In the genomic region with DNA sequence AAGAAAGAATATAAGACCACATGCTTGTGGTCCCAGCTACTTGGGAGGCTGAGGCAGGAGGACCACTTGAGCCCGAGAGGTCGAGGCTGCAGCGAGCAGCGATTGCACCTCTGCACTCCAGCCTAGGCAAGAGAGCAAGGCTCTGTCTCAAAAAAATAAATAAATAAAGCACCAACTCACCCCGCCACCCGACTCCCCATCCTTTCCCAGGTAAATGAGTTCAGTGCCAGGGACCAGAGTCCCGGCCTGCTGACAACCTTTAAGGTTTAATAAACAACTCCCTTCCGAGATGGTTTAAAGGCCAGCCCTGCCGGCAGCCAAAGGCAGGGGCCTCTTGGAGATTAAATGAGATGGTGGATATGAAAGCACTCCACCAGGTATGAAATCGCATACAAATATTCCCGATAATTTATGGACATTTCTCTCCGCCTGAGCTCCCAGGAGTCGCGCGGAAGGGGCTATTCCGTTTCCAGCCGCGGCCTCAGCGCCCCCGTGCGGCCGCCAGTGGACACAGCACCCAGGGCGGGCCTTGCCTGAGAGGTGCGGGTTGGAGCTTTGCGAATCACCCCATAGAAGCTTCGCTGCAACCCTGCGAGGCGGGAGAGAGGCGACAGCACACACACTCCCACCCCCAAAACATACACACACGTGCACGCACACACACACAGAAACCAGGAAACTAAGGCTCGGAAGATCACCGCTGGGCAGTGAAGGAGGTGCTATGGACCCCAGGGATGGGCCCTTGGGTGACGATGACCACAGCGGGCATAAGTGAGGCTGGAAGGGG, we compare ENCODE assay signal across 7 cellular contexts. TPM values are rescaled to one million over a fixed set of nuclear protein-coding genes. Genes with fewer than 3 reads are reported as not detected.
A peak's percentile ranks its signal among the peaks of the same experiment; 100 is the strongest.
DNase-seq lines count a peak whose midpoint lies in the region; ATAC-seq, FAIRE-seq and TF ChIP-seq lines count a peak whose summit lies in the region.

No MANE protein-coding gene starts in this region.

- WGBS in mammary epithelial cell (ENCODE audit: low coverage, missing lambda C conversion rate) = 59% methylated on average over 15 of the region's 35 CpGs

- POLR2A ChIA-PET in activated B cell treated with CpG ODN at 0.5 μM for 24 hours (lab: Charles Lee) = no interaction called here

- H3K27ac Mint-ChIP-seq in activated B cell treated with CpG ODN at 0.5 μM for 24 hours = no peak overlapping the region

- H3K27ac ChIP-seq in mammary epithelial cell (ENCODE audit: insufficient read depth, low read depth, low read length) (no peak overlapping the region), kidney (ENCODE audit: low read depth in 2 of 2, low read length in 2 of 2) (no peak overlapping the region)

- CTCF ChIA-PET in activated B cell treated with CpG ODN at 0.5 μM for 24 hours (lab: Charles Lee) (interaction anchor here (0.6 to 1.5 kb wide), 5 partner anchors 8 to 770 kb away, joined by 3 to 4 read pairs (median 3); no protein-coding TSS in a partner anchor), mammary epithelial cell (lab: Charles Lee; ENCODE audit: low non-redundant PET) (interaction anchor here (1.4 kb wide), 1 partner anchor 110 kb away, joined by 4 read pairs; no protein-coding TSS in a partner anchor)

- TF ChIP-seq CTCF in activated B cell treated with CpG ODN at 0.5 μM for 24 hours (IDR thresholded peaks at IDR 0.05) = peak; percentile 78
- peak; percentile 77 to 87 for TF ChIP-seq CTCF in mammary epithelial cell (conservative IDR thresholded peaks at IDR 0.05 in 1 of 2, IDR thresholded peaks at IDR 0.05 in 1 of 2; ENCODE audit: extremely low read depth in 1 of 2, insufficient read depth in 1 of 2, low read depth in 1 of 2, low read length in 2 of 2)
- TF ChIP-seq CTCF in kidney (IDR thresholded peaks at IDR 0.05; ENCODE audit: borderline replicate concordance, extremely low read depth, insufficient read depth) = peak; percentile 84

- no peak overlapping the region for H3K4me2 ChIP-seq in mammary epithelial cell (ENCODE audit: insufficient read depth, low read depth, low read length)

- intact Hi-C loops in activated B cell treated with CpG ODN at 0.5 μM for 24 hours (cut with micrococcal nuclease) = loop anchor here (5.0 to 10.0 kb wide), 3 partner anchors 555 to 1007 kb away; a partner anchor contains a TSS
- intact Hi-C loops in mammary epithelial cell (cut with micrococcal nuclease) = loop anchor here (10.0 kb wide), 1 partner anchor 575 kb away; a partner anchor contains a TSS
- intact Hi-C loops in kidney (cut with DNase I) = no loop called here

- in situ Hi-C loops in mammary epithelial cell (cut with MboI; ENCODE audit: low sequenced_read_pairs in 2 of 2) = loop anchor here in 1 of 2 donors (25.0 kb wide), 1 partner anchor 762 kb away; no protein-coding TSS in a partner anchor

- peak; percentile 32 for DNase-seq in NCI-H1092 treated with DMSO at 0.1 percent for 48 hours (lab: John Stamatoyannopoulos, UW)
- peak; percentile 52 for DNase-seq in activated B cell treated with CpG ODN at 0.5 μM for 24 hours
- peak; percentile 20 for DNase-seq in mammary epithelial cell
- peak; percentile 84 for DNase-seq in kidney
- DNase-seq in stimulated activated CD4-positive, alpha-beta T cell treated with anti-CD3 and anti-CD28 coated beads, Interleukin-4, amount 100 ng/mL, for 1 hour = peak; percentile 67

- ATAC-seq in GM18498 (IDR thresholded peaks at IDR 0.05; ENCODE audit: unreplicated experiment) = peak; percentile 37
- ATAC-seq in activated B cell treated with CpG ODN at 0.5 μM for 24 hours (ENCODE audit: low read depth) = peak; percentile 32
- no peak for ATAC-seq in HG02884 (IDR thresholded peaks at IDR 0.05; ENCODE audit: unreplicated experiment)

- no peaks in the 10 kb centered on the region for H3K9me3 Mint-ChIP-seq in activated B cell treated with CpG ODN at 0.5 μM for 24 hours

- peak overlapping the region; percentile 47 for H3K4me3 Mint-ChIP-seq in activated B cell treated with CpG ODN at 0.5 μM for 24 hours

- H3K79me2 ChIP-seq in mammary epithelial cell (ENCODE audit: insufficient read depth, low read length) = peaks cover 10% of the 10 kb centered on the region

- H3K4me3 ChIP-seq in mammary epithelial cell (replicated peaks in 1 of 3; ENCODE audit: insufficient read depth in 1 of 3, low read depth in 2 of 3, low read length in 3 of 3) (no peak overlapping the region), kidney (ENCODE audit: low read length in 2 of 2) (peak overlapping the region in 1 of 2 donors; percentile 45)

- H3K27me3 Mint-ChIP-seq in activated B cell treated with CpG ODN at 0.5 μM for 24 hours = peaks cover 41% of the 10 kb centered on the region

- H3K9me3 ChIP-seq in mammary epithelial cell (replicated peaks; ENCODE audit: insufficient read depth, low read length) = no peaks in the 10 kb centered on the region
- no peaks in the 10 kb centered on the region for H3K9me3 ChIP-seq in kidney (ENCODE audit: control insufficient read depth in 1 of 2, low read length in 2 of 2)

- H3K36me3 ChIP-seq in mammary epithelial cell (ENCODE audit: insufficient read depth, low read length) = no peaks in the 10 kb centered on the region
- H3K36me3 ChIP-seq in kidney (ENCODE audit: control insufficient read depth in 1 of 2, insufficient read depth in 2 of 2, low read length in 2 of 2) = no peaks in the 10 kb centered on the region

- peaks cover 8% of the 10 kb centered on the region for H3K27me3 ChIP-seq in mammary epithelial cell (ENCODE audit: insufficient read depth, low read length)

- H4K20me1 ChIP-seq in mammary epithelial cell (ENCODE audit: insufficient read depth, low read length) = no peaks in the 10 kb centered on the region

- H3K9ac ChIP-seq in mammary epithelial cell (ENCODE audit: insufficient read depth, low read length) (no peak overlapping the region), kidney (ENCODE audit: low read length in 2 of 2) (no peak overlapping the region)

- peaks cover 16% of the 10 kb centered on the region for H3K4me1 Mint-ChIP-seq in activated B cell treated with CpG ODN at 0.5 μM for 24 hours

- no peak overlapping the region for H2AFZ ChIP-seq in mammary epithelial cell (ENCODE audit: low read depth, low read length)

- no peak for FAIRE-seq in kidney (lab: Jason Lieb, UNC)

- no TSS peak for BruUV-seq in mammary epithelial cell (replicated peaks; lab: Mats Ljungman, UMichigan)

- peaks cover 4% of the 10 kb centered on the region for H3K36me3 Mint-ChIP-seq in activated B cell treated with CpG ODN at 0.5 μM for 24 hours (ENCODE audit: low read depth)

- H3K4me1 ChIP-seq in mammary epithelial cell (ENCODE audit: insufficient read depth, low read length) (no peaks in the 10 kb centered on the region), kidney (ENCODE audit: control insufficient read depth in 1 of 2, insufficient read depth in 1 of 2, low read depth in 1 of 2, low read length in 2 of 2) (peaks cover 3 to 4% of the 10 kb centered on the region in 2 donors)

- dilution Hi-C loops in mammary epithelial cell (cut with HindIII; ENCODE audit: low sequenced_read_pairs) = no loop called here

RNA-seq across cellular contexts. Expression of a gene that starts 4.0 kb away (rescaled TPM):
- total RNA-seq in activated B cell treated with CpG ODN at 0.5 μM for 24 hours (1,330 and 1,676 TPM in 2 replicates), mammary epithelial cell (100 to 1,000 TPM; 487 to 802 TPM), kidney (664 TPM)
- polyA plus RNA-seq in mammary epithelial cell (972 TPM), kidney (ENCODE audit: insufficient read depth, low read depth, low replicate concordance) (1,966 TPM)
- polyA minus RNA-seq in mammary epithelial cell = 599 TPM

RNA-seq across cellular contexts. Expression of a gene that starts 13.9 kb away (rescaled TPM):
- 2.9 and 3.8 TPM in 2 replicates for total RNA-seq in activated B cell treated with CpG ODN at 0.5 μM for 24 hours
- under 1 TPM; 0.49 to 0.67 TPM for total RNA-seq in mammary epithelial cell
- 0.23 TPM for polyA plus RNA-seq in mammary epithelial cell
- 2.1 TPM for polyA minus RNA-seq in mammary epithelial cell
- 7.1 TPM for total RNA-seq in kidney
- 2.4 TPM for polyA plus RNA-seq in kidney (ENCODE audit: insufficient read depth, low read depth, low replicate concordance)

Comparison
In these comparisons a context has a peak if more than half of its experiments do, and no peak if none do; other contexts are left out.
1. DNase-seq: peak in every context shown above with its lines; median percentile 84 in kidney; 67 in stimulated activated CD4-positive, alpha-beta T cell treated with anti-CD3 and anti-CD28 coated beads, Interleukin-4, amount 100 ng/mL, for 1 hour; 52 in activated B cell treated with CpG ODN at 0.5 μM for 24 hours; 32 in NCI-H1092 treated with DMSO at 0.1 percent for 48 hours; 20 in mammary epithelial cell.